ENCODE assay signal across 8 cellular contexts in genomic region chr16:31142109-31143035, GRCh38. TPM values are rescaled to one million over a fixed set of nuclear protein-coding genes. Genes with fewer than 3 reads are reported as not detected.
A peak's percentile ranks its signal among the peaks of the same experiment; 100 is the strongest.
DNase-seq lines count a peak whose midpoint lies in the region; ATAC-seq, FAIRE-seq and TF ChIP-seq lines count a peak whose summit lies in the region.

No MANE protein-coding gene starts in this region.

- H3K27me3 ChIP-seq in pancreas (no peaks in the 10 kb centered on the region), tibial artery (peaks cover 0 to 10% of the 10 kb centered on the region in 2 donors)

- H3K27ac ChIP-seq in pancreas (peak overlapping the region; percentile 71 to 91 (median 88)), tibial artery (peak overlapping the region; percentile 73 to 78)

- DNase-seq in GM12865 (ENCODE audit: low read depth) (peak; percentile 99), NCI-H1105 (lab: John Stamatoyannopoulos, UW) (peak; percentile 98), SKM-1 (lab: John Stamatoyannopoulos, UW; ENCODE audit: unreplicated experiment) (peak; percentile 100), Right ventricle myocardium inferior (ENCODE audit: missing footprints) (peak; percentile 99), pancreas (peak; percentile 98 to 100 (median 99)), tibial artery (peak; percentile 99 to 100)
- peak; percentile 99 for DNase-seq in activated naive CD8-positive, alpha-beta T cell treated with anti-CD3 and anti-CD28 coated beads for 36 hours

- 4% methylated on average over 77 to 92 of the region's 92 CpGs for WGBS in pancreas, 2 donors

- H3K4me1 ChIP-seq in pancreas, result peaks cover 18 to 30% (median 22%) of the 10 kb centered on the region in 3 donors
- peaks cover 4 to 33% (median 19%) of the 10 kb centered on the region in 4 donors for H3K4me1 ChIP-seq in tibial artery

- H3K4me3 Mint-ChIP-seq in activated naive CD8-positive, alpha-beta T cell treated with anti-CD3 and anti-CD28 coated beads for 36 hours, result peak overlapping the region; percentile 75

- H3K9me3 Mint-ChIP-seq in activated naive CD8-positive, alpha-beta T cell treated with anti-CD3 and anti-CD28 coated beads for 36 hours, result no peaks in the 10 kb centered on the region

- H3K4me3 ChIP-seq in GM12865 (ENCODE audit: low read depth, low read length) (peak overlapping the region; percentile 50), pancreas (peak overlapping the region; percentile 13 to 48 (median 35)), tibial artery (peak overlapping the region; percentile 51 to 64)

- no peaks in the 10 kb centered on the region for H3K36me3 Mint-ChIP-seq in activated naive CD8-positive, alpha-beta T cell treated with anti-CD3 and anti-CD28 coated beads for 36 hours

- H3K27ac Mint-ChIP-seq in activated naive CD8-positive, alpha-beta T cell treated with anti-CD3 and anti-CD28 coated beads for 36 hours, result peak overlapping the region; percentile 86

- H3K9me3 ChIP-seq in pancreas (no peaks in the 10 kb centered on the region), tibial artery (no peaks in the 10 kb centered on the region)

- ATAC-seq in HG02678 (IDR thresholded peaks at IDR 0.05; ENCODE audit: unreplicated experiment) (peak; percentile 86), Right ventricle myocardium inferior (peak; percentile 98), pancreas (peak; percentile 86 to 95 (median 91))

- no peaks in the 10 kb centered on the region for H3K36me3 ChIP-seq in pancreas
- H3K36me3 ChIP-seq in tibial artery, result no peaks in the 10 kb centered on the region

- intact Hi-C loops in Right ventricle myocardium inferior (cut with DNase I) (loop anchor here (1.0 to 2.0 kb wide), 4 partner anchors 36 to 157 kb away; partner anchors contain the start of genes HSD3B7, ZNF646 and ZNF668), pancreas (cut with DNase I) (loop anchor here in 1 of 3 donors (10.0 kb wide), 1 partner anchor 302 kb away; the partner anchor contains the start of gene ZNF843), tibial artery (cut with DNase I; ENCODE audit: low total_unique reads) (loop anchor here (10.0 kb wide), 1 partner anchor 158 kb away; the partner anchor contains the start of gene HSD3B7)

- TF ChIP-seq CTCF in GM12865 (IDR thresholded peaks at IDR 0.05; ENCODE audit: insufficient read depth, low read depth, low read length, missing control alignments), result peak; percentile 93
- TF ChIP-seq CTCF in pancreas (IDR thresholded peaks at IDR 0.05), result peak; percentile 91 to 97 (median 95)
- peak; percentile 96 to 99 for TF ChIP-seq CTCF in tibial artery (IDR thresholded peaks at IDR 0.05)

- no peaks in the 10 kb centered on the region for H3K27me3 Mint-ChIP-seq in activated naive CD8-positive, alpha-beta T cell treated with anti-CD3 and anti-CD28 coated beads for 36 hours

- H3K4me1 Mint-ChIP-seq in activated naive CD8-positive, alpha-beta T cell treated with anti-CD3 and anti-CD28 coated beads for 36 hours, result peaks cover 9% of the 10 kb centered on the region

- peak; percentile 87 for FAIRE-seq in pancreas (lab: Jason Lieb, UNC)

RNA-seq across cellular contexts. Expression of gene PRSS8, which starts 6.8 kb away (rescaled TPM):
- total RNA-seq in activated naive CD8-positive, alpha-beta T cell treated with anti-CD3 and anti-CD28 coated beads for 36 hours, result not detected
- total RNA-seq in Right ventricle myocardium inferior (not detected), pancreas (10 to 100 TPM; 32.5 to 89.3 (median 53.8) TPM)
- 10 to 100 TPM; 69.8 to 70.6 TPM for polyA plus RNA-seq in pancreas

RNA-seq across cellular contexts. Expression of gene PRSS36, which starts 7.5 kb away (rescaled TPM):
- under 1 TPM in 1 of 2 experiments, not detected in 1; 0.74 TPM for total RNA-seq in activated naive CD8-positive, alpha-beta T cell treated with anti-CD3 and anti-CD28 coated beads for 36 hours
- 3.0 TPM for total RNA-seq in Right ventricle myocardium inferior
- total RNA-seq in pancreas, result 1 to 10 TPM in 2 of 6 donors, under 1 TPM in 4; 0.14 to 3.1 (median 0.79) TPM
- polyA plus RNA-seq in pancreas, result 1 to 10 TPM; 1.9 to 2.7 TPM

RNA-seq across cellular contexts. Expression of gene KAT8, which starts 24.9 kb away (rescaled TPM):
- total RNA-seq in activated naive CD8-positive, alpha-beta T cell treated with anti-CD3 and anti-CD28 coated beads for 36 hours, result 10 to 100 TPM; 48.9 to 49.9 TPM
- total RNA-seq in Right ventricle myocardium inferior (67.4 TPM), pancreas (10 to 100 TPM; 31.5 to 40.7 (median 37.6) TPM)
- polyA plus RNA-seq in pancreas, result 10 to 100 TPM; 56.0 to 71.7 TPM

RNA-seq across cellular contexts. Expression of gene BCKDK, which starts 34.2 kb away (rescaled TPM):
- total RNA-seq in activated naive CD8-positive, alpha-beta T cell treated with anti-CD3 and anti-CD28 coated beads for 36 hours, result 10 to 100 TPM; 45.5 to 49.3 TPM
- total RNA-seq in Right ventricle myocardium inferior (79.7 TPM), pancreas (10 to 100 TPM; 25.7 to 64.2 (median 37.0) TPM)
- 10 to 100 TPM; 27.4 to 30.7 TPM for polyA plus RNA-seq in pancreas

RNA-seq across cellular contexts. Expression of gene FUS, which starts 37.6 kb away (rescaled TPM):
- total RNA-seq in activated naive CD8-positive, alpha-beta T cell treated with anti-CD3 and anti-CD28 coated beads for 36 hours, result 100 to 1,000 TPM; 817 to 858 TPM
- total RNA-seq in Right ventricle myocardium inferior (86.8 TPM), pancreas (100 to 1,000 TPM in 3 of 6 donors, 10 to 100 TPM in 3; 69.4 to 134 (median 89.7) TPM)
- 100 to 1,000 TPM; 243 to 379 TPM for polyA plus RNA-seq in pancreas

Comparison
In these comparisons a context has a peak if more than half of its experiments do, and no peak if none do; other contexts are left out.
1. Peak in every context shown above with its lines: DNase-seq, ATAC-seq, H3K4me3 ChIP-seq and H3K27ac ChIP-seq.
2. RNA of gene PRSS8, which starts 6.8 kb away (total RNA-seq): 32.5 to 89.3 TPM in pancreas; not detected in activated naive CD8-positive, alpha-beta T cell treated with anti-CD3 and anti-CD28 coated beads for 36 hours and not detected in Right ventricle myocardium inferior (single experiment); every median in the first group is over 10 times any median in the second.